In the genomic region with DNA sequence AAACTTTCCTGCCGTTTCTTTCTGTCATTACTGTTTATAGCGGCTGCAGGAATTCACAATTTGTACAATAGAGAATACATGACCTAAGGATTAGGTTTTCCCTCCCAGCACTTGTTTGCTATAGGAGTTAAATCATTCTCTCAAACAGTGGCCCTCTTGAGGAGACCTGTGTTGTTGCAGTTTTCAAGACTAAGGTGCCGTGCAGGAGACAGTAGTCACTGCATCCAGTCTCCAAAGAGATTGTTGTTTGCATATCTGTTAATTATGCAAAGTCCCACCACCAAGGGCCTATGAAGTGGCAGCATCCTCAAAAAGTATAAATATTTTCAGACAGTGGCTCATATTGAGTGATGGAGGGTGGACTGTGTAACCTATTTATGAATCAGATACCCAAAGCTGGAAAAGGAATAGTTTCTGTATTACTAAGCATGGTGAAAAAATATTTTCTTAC, we compare ENCODE assay signal across 1 cellular context.
TF ChIP-seq lines count a peak whose summit lies in the region.

No MANE protein-coding gene starts in this region.

TF ChIP-seq in K562, 482 proteins besides CTCF, POLR2A, EP300 and RAD21 (continued from another document):
- TF ChIP-seq, protein P1, sequence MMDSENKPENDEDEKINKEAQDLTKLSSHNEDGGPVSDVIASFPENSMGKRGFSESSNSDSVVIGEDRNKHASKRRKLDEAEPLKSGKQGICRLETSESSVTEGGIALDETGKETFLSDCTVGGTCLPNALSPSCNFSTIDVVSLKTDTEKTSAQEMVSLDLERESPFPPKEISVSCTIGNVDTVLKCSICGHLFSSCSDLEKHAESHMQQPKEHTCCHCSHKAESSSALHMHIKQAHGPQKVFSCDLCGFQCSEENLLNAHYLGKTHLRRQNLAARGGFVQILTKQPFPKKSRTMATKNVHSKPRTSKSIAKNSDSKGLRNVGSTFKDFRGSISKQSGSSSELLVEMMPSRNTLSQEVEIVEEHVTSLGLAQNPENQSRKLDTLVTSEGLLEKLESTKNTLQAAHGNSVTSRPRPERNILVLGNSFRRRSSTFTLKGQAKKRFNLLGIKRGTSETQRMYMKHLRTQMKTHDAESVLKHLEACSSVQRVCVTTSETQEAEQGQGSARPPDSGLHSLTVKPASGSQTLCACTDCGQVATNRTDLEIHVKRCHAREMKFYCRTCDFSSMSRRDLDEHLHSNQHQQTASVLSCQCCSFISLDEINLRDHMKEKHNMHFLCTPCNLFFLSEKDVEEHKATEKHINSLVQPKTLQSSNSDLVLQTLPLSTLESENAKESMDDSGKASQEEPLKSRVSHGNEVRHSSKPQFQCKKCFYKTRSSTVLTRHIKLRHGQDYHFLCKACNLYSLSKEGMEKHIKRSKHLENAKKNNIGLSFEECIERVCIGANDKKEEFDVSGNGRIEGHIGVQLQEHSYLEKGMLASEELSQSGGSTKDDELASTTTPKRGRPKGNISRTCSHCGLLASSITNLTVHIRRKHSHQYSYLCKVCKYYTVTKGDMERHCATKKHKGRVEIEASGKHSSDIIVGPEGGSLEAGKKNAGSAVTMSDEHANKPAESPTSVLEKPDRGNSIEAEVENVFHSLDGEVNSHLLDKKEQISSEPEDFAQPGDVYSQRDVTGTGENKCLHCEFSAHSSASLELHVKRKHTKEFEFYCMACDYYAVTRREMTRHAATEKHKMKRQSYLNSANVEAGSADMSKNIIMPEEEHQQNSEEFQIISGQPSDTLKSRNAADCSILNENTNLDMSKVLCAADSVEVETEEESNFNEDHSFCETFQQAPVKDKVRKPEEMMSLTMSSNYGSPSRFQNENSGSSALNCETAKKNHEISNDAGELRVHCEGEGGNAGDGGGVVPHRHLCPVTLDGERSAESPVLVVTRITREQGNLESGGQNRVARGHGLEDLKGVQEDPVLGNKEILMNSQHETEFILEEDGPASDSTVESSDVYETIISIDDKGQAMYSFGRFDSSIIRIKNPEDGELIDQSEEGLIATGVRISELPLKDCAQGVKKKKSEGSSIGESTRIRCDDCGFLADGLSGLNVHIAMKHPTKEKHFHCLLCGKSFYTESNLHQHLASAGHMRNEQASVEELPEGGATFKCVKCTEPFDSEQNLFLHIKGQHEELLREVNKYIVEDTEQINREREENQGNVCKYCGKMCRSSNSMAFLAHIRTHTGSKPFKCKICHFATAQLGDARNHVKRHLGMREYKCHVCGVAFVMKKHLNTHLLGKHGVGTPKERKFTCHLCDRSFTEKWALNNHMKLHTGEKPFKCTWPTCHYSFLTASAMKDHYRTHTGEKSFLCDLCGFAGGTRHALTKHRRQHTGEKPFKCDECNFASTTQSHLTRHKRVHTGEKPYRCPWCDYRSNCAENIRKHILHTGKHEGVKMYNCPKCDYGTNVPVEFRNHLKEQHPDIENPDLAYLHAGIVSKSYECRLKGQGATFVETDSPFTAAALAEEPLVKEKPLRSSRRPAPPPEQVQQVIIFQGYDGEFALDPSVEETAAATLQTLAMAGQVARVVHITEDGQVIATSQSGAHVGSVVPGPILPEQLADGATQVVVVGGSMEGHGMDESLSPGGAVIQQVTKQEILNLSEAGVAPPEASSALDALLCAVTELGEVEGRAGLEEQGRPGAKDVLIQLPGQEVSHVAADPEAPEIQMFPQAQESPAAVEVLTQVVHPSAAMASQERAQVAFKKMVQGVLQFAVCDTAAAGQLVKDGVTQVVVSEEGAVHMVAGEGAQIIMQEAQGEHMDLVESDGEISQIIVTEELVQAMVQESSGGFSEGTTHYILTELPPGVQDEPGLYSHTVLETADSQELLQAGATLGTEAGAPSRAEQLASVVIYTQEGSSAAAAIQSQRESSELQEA (IDR thresholded peaks at IDR 0.05; ENCODE audit: low read depth), result no peak
- TF ChIP-seq ZKSCAN1 (IDR thresholded peaks at IDR 0.05; ENCODE audit: low read depth, low read length), result no peak
- TF ChIP-seq, protein P2, sequence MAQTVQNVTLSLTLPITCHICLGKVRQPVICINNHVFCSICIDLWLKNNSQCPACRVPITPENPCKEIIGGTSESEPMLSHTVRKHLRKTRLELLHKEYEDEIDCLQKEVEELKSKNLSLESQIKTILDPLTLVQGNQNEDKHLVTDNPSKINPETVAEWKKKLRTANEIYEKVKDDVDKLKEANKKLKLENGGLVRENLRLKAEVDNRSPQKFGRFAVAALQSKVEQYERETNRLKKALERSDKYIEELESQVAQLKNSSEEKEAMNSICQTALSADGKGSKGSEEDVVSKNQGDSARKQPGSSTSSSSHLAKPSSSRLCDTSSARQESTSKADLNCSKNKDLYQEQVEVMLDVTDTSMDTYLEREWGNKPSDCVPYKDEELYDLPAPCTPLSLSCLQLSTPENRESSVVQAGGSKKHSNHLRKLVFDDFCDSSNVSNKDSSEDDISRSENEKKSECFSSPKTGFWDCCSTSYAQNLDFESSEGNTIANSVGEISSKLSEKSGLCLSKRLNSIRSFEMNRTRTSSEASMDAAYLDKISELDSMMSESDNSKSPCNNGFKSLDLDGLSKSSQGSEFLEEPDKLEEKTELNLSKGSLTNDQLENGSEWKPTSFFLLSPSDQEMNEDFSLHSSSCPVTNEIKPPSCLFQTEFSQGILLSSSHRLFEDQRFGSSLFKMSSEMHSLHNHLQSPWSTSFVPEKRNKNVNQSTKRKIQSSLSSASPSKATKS (CRISPR knock-in tag; IDR thresholded peaks at IDR 0.05), result no peak
